10 cellular contexts compared by ENCODE assay signal in genomic region chr6:108165714-108166663, GRCh38. TPM values are rescaled to one million over a fixed set of nuclear protein-coding genes. Genes with fewer than 3 reads are reported as not detected.
DNase-seq lines count a peak whose midpoint lies in the region; ATAC-seq and TF ChIP-seq lines count a peak whose summit lies in the region.
"Had no signal": no experiment of that assay in that cellular context is flagged by ENCODE, and none has a peak within 500 bp of the region (broad histone marks: within the 10 kb centered on the region; RNA-seq: fewer than 3 reads in every experiment).

NR2E1 (plus strand) TSS chr6:108166022; CDS start chr6:108166766, 744 bp downstream.

- TF ChIP-seq CTCF in epithelial cell of proximal tubule (conservative IDR thresholded peaks at IDR 0.05; ENCODE audit: low read depth, low read length) (peak; percentile 12), psoas muscle (IDR thresholded peaks at IDR 0.05) (no peak)

- intact Hi-C loops in psoas muscle (cut with DNase I), result loop anchor here (5.0 kb wide), 1 partner anchor 49 kb away; no protein-coding TSS in a partner anchor

- peaks cover 41% of the 10 kb centered on the region for H3K4me1 ChIP-seq in psoas muscle

- no peaks in the 10 kb centered on the region for H3K36me3 ChIP-seq in psoas muscle (ENCODE audit: insufficient read depth in 1 of 2, low read depth in 1 of 2)
- H3K36me3 ChIP-seq: cardiac muscle cell, spleen had no signal

- H3K27ac ChIP-seq in psoas muscle, result no peak within 1 kb of the TSS
- H3K27ac ChIP-seq: cardiac muscle cell, spleen had no signal

- WGBS in psoas muscle, 3 donors, result 1 to 2% (median 2%) methylated on average over 51 to 54 of the region's 54 CpGs

- no peak within 1 kb of the TSS for H3K4me3 ChIP-seq in epithelial cell of proximal tubule (ENCODE audit: low read depth, low read length)
- H3K4me3 ChIP-seq in psoas muscle, result peak within 1 kb of the TSS; percentile 50
- H3K4me3 ChIP-seq: cardiac muscle cell had no signal

- H3K9me3 ChIP-seq in psoas muscle, result no peaks in the 10 kb centered on the region
- H3K9me3 ChIP-seq: spleen had no signal

- peaks cover under 1 to 100% (median 73%) of the 10 kb centered on the region in 3 donors for H3K27me3 ChIP-seq in psoas muscle (ENCODE audit: insufficient read depth in 3 of 3, low read length in 2 of 3)

- DNase-seq in NCI-H524 (lab: John Stamatoyannopoulos, UW), result peak; percentile 41 to 45
- DNase-seq in NCI-H524 treated with DMSO at 0.1 percent for 48 hours (lab: John Stamatoyannopoulos, UW), result no peak
- DNase-seq in NCI-H774 (lab: John Stamatoyannopoulos, UW), result peak; percentile 19
- no peak for DNase-seq in epithelial cell of proximal tubule (ENCODE audit: low read depth)
- DNase-seq in psoas muscle, result no peak
- no peak for DNase-seq in stimulated activated CD4-positive, alpha-beta T cell treated with anti-CD3 and anti-CD28 coated beads, Interleukin-2, amount 100 ng/mL, for 48 hours
- no peak for DNase-seq in GF-D8 (lab: John Stamatoyannopoulos, UW)
- DNase-seq: spleen had no signal

- no peak for ATAC-seq in psoas muscle
- ATAC-seq in HG03039 (IDR thresholded peaks at IDR 0.05; ENCODE audit: unreplicated experiment), result no peak

RNA-seq across cellular contexts. Expression of gene NR2E1, which starts in this region (rescaled TPM):
- total RNA-seq in epithelial cell of proximal tubule (not detected in 2 replicates), psoas muscle (not detected)
- polyA plus RNA-seq in psoas muscle, result under 1 TPM in 1 of 3 donors, not detected in 2; 0.01 TPM
- total RNA-seq: cardiac muscle cell, spleen had no signal
- polyA plus RNA-seq: cardiac muscle cell, spleen had no signal

Comparison
In these comparisons a context has a peak if more than half of its experiments do, and no peak if none do; other contexts are left out.
1. DNase-seq: peak in NCI-H524 (2 of 2) and NCI-H774 (single experiment); none in NCI-H524 treated with DMSO at 0.1 percent for 48 hours (single experiment), epithelial cell of proximal tubule (single experiment), psoas muscle (0 of 2), stimulated activated CD4-positive, alpha-beta T cell treated with anti-CD3 and anti-CD28 coated beads, Interleukin-2, amount 100 ng/mL, for 48 hours (0 of 2) and GF-D8 (single experiment).